In the genomic region with DNA sequence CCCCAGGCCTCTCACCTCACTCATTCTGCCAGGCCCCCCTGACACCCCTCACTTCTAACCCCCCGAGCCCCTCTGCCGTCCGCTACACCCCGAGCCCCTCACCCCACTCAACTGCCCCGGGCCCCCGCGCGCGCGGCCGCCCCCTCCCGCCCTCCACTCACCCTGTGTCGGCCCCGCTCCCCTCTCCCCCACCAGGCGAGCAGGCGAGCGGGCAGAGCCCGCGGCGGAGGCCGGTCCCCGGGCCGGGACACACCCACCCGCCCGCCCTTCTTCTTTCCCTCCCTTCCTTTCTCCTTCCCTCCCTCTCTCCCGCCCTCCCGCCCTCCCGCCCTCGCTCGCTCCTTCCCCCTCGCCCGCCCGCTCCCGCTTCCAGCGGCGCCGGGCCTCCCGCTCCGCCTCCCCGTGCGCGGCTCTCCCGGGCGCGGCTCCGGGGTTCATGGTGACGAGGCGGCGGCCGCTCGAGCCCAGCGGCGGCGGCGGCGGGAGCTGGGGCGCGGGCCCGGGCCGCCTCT, we compare ENCODE assay signal across 8 cellular contexts. TPM values are rescaled to one million over a fixed set of nuclear protein-coding genes. Genes with fewer than 3 reads are reported as not detected.
DNase-seq lines count a peak whose midpoint lies in the region; ATAC-seq, FAIRE-seq and TF ChIP-seq lines count a peak whose summit lies in the region.

A gene with protein sequence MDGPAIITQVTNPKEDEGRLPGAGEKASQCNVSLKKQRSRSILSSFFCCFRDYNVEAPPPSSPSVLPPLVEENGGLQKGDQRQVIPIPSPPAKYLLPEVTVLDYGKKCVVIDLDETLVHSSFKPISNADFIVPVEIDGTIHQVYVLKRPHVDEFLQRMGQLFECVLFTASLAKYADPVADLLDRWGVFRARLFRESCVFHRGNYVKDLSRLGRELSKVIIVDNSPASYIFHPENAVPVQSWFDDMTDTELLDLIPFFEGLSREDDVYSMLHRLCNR (plus strand): TSS at position 341 of the 512 bp plus-strand sequence. CDS start 320 bp downstream, outside the sequence.

- 0 out of 3 replicates have a peak, but pooled peaks cover 3% of the 10 kb centered on the region for H3K9me3 ChIP-seq in A549
- H3K9me3 ChIP-seq in endocrine pancreas (ENCODE audit: control insufficient read depth, low read length): no peaks in the 10 kb centered on the region
- H3K9me3 ChIP-seq in lower lobe of right lung: no peaks in the 10 kb centered on the region

- no CpG with 5 or more reads among the region's 60 CpGs for WGBS in A549 (ENCODE audit: missing lambda C conversion rate)

- TF ChIP-seq EP300 in A549 (IDR thresholded peaks at IDR 0.05): no peak

- TF ChIP-seq POLR2A in A549 (IDR thresholded peaks at IDR 0.05; ENCODE audit: low read length): no peak

- TF ChIP-seq CTCF in A549 (IDR thresholded peaks at IDR 0.05) (no peak), GM20000 (IDR thresholded peaks at IDR 0.05; ENCODE audit: extremely low read depth, missing control alignments) (no peak), lower lobe of right lung (IDR thresholded peaks at IDR 0.05) (no peak)

- POLR2A ChIA-PET in A549 (lab: Yijun Ruan, JAX): no interaction called here

- ATAC-seq in A549 (peak; percentile 51 to 56), lower lobe of right lung (peak; percentile 46 to 48)

- no peaks in the 10 kb centered on the region for H3K36me3 ChIP-seq in endocrine pancreas (ENCODE audit: control insufficient read depth, insufficient read depth, low read length)
- no peaks in the 10 kb centered on the region for H3K36me3 ChIP-seq in lower lobe of right lung

- intact Hi-C loops in T-helper 2 cell treated with Interferon-gamma antibody and Interleukin-4, amounts not matched to agents 100 ng/mL and 5 ng/mL, for 36 hours (cut with micrococcal nuclease): loop anchor here (2.0 kb wide), 1 partner anchor 45 kb away; no protein-coding TSS in a partner anchor
- intact Hi-C loops in lower lobe of right lung (cut with DNase I): no loop called here

- FAIRE-seq in A549 (lab: Jason Lieb, UNC): no peak

- no peak for TF ChIP-seq RAD21 in A549 (conservative IDR thresholded peaks at IDR 0.05 in 1 of 2, IDR thresholded peaks at IDR 0.05 in 1 of 2)

- DNase-seq in A549 (ENCODE audit: low read depth in 1 of 2, low spot score in 1 of 2) (peak; percentile 31 to 50), GM20000 (ENCODE audit: low spot score) (peak; percentile 56), lower lobe of right lung (peak; percentile 64), substantia nigra (lab: John Stamatoyannopoulos, UW) (peak in 28 of 49 donors; percentile 21 to 83 (median 40)), superior temporal gyrus (ENCODE audit: extremely low spot score) (no peak)
- DNase-seq in activated CD8-positive, alpha-beta memory T cell treated with anti-CD3 and anti-CD28 coated beads for 24 hours: no peak

- H3K4me2 ChIP-seq in A549: peak within 1 kb of the TSS; percentile 97

- H3K4me3 ChIP-seq in A549 (peak within 1 kb of the TSS; percentile 78), endocrine pancreas (ENCODE audit: control insufficient read depth, insufficient read depth, low read length) (peak within 1 kb of the TSS; percentile 77), lower lobe of right lung (peak within 1 kb of the TSS; percentile 78)

- no peaks in the 10 kb centered on the region for H3K27me3 ChIP-seq in endocrine pancreas (ENCODE audit: control insufficient read depth, insufficient read depth, low read length)
- H3K27me3 ChIP-seq in lower lobe of right lung (ENCODE audit: low read depth): no peaks in the 10 kb centered on the region

- H3K4me1 ChIP-seq in A549 (peaks cover 34% of the 10 kb centered on the region), endocrine pancreas (ENCODE audit: control insufficient read depth, insufficient read depth, low read length) (no peaks in the 10 kb centered on the region), lower lobe of right lung (peaks cover 20% of the 10 kb centered on the region)

- CTCF ChIA-PET in A549 (lab: Yijun Ruan, JAX): no interaction called here

- H3K27ac ChIP-seq in A549: peak within 1 kb of the TSS; percentile 77 to 88
- H3K27ac ChIP-seq in lower lobe of right lung: peak within 1 kb of the TSS; percentile 79
- peak within 1 kb of the TSS; percentile 79 for H3K27ac ChIP-seq in substantia nigra (ENCODE audit: low read depth, low read length, poor library complexity, severe bottlenecking)

- peak within 1 kb of the TSS; percentile 50 for H3K9ac ChIP-seq in endocrine pancreas (ENCODE audit: control insufficient read depth, insufficient read depth, low read length)

TF ChIP-seq in A549, 52 proteins besides CTCF, POLR2A, EP300 and RAD21:
- TF ChIP-seq NPAS2 (CRISPR knock-in tag; IDR thresholded peaks at IDR 0.05; ENCODE audit: borderline replicate concordance) (no peak), HOXA7 (CRISPR knock-in tag; IDR thresholded peaks at IDR 0.05) (no peak), ZFP36 (IDR thresholded peaks at IDR 0.05; ENCODE audit: borderline replicate concordance, partially characterized antibody) (no peak), KDM5A (IDR thresholded peaks at IDR 0.05) (no peak), HEYL (CRISPR knock-in tag; IDR thresholded peaks at IDR 0.05) (no peak), MAFK (IDR thresholded peaks at IDR 0.05; ENCODE audit: partially characterized antibody) (no peak), NFE2L2 (conservative IDR thresholded peaks at IDR 0.05; ENCODE audit: low read length) (no peak), ZSCAN20 (CRISPR knock-in tag; IDR thresholded peaks at IDR 0.05) (no peak), MYC (IDR thresholded peaks at IDR 0.05; ENCODE audit: borderline replicate concordance, low read length) (no peak), CBX8 (IDR thresholded peaks at IDR 0.05) (no peak)
- TF ChIP-seq, protein P1, sequence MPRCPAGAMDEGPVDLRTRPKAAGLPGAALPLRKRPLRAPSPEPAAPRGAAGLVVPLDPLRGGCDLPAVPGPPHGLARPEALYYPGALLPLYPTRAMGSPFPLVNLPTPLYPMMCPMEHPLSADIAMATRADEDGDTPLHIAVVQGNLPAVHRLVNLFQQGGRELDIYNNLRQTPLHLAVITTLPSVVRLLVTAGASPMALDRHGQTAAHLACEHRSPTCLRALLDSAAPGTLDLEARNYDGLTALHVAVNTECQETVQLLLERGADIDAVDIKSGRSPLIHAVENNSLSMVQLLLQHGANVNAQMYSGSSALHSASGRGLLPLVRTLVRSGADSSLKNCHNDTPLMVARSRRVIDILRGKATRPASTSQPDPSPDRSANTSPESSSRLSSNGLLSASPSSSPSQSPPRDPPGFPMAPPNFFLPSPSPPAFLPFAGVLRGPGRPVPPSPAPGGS (IDR thresholded peaks at IDR 0.05): no peak
- TF ChIP-seq, protein P2, sequence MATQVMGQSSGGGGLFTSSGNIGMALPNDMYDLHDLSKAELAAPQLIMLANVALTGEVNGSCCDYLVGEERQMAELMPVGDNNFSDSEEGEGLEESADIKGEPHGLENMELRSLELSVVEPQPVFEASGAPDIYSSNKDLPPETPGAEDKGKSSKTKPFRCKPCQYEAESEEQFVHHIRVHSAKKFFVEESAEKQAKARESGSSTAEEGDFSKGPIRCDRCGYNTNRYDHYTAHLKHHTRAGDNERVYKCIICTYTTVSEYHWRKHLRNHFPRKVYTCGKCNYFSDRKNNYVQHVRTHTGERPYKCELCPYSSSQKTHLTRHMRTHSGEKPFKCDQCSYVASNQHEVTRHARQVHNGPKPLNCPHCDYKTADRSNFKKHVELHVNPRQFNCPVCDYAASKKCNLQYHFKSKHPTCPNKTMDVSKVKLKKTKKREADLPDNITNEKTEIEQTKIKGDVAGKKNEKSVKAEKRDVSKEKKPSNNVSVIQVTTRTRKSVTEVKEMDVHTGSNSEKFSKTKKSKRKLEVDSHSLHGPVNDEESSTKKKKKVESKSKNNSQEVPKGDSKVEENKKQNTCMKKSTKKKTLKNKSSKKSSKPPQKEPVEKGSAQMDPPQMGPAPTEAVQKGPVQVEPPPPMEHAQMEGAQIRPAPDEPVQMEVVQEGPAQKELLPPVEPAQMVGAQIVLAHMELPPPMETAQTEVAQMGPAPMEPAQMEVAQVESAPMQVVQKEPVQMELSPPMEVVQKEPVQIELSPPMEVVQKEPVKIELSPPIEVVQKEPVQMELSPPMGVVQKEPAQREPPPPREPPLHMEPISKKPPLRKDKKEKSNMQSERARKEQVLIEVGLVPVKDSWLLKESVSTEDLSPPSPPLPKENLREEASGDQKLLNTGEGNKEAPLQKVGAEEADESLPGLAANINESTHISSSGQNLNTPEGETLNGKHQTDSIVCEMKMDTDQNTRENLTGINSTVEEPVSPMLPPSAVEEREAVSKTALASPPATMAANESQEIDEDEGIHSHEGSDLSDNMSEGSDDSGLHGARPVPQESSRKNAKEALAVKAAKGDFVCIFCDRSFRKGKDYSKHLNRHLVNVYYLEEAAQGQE (IDR thresholded peaks at IDR 0.05): no peak
- TF ChIP-seq, protein P3, sequence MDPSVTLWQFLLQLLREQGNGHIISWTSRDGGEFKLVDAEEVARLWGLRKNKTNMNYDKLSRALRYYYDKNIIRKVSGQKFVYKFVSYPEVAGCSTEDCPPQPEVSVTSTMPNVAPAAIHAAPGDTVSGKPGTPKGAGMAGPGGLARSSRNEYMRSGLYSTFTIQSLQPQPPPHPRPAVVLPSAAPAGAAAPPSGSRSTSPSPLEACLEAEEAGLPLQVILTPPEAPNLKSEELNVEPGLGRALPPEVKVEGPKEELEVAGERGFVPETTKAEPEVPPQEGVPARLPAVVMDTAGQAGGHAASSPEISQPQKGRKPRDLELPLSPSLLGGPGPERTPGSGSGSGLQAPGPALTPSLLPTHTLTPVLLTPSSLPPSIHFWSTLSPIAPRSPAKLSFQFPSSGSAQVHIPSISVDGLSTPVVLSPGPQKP (IDR thresholded peaks at IDR 0.05; ENCODE audit: low read depth, low read length): no peak
- TF ChIP-seq, protein P4, sequence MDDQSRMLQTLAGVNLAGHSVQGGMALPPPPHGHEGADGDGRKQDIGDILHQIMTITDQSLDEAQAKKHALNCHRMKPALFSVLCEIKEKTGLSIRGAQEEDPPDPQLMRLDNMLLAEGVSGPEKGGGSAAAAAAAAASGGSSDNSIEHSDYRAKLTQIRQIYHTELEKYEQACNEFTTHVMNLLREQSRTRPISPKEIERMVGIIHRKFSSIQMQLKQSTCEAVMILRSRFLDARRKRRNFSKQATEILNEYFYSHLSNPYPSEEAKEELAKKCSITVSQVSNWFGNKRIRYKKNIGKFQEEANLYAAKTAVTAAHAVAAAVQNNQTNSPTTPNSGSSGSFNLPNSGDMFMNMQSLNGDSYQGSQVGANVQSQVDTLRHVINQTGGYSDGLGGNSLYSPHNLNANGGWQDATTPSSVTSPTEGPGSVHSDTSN (IDR thresholded peaks at IDR 0.05): no peak

RNA-seq across cellular contexts. Expression of the gene that starts here (rescaled TPM):
- polyA plus RNA-seq in A549 (2011; rRNA removed): 31.3 and 35.1 TPM in 2 replicates
- 15.2 and 18.6 TPM in 2 replicates for polyA plus RNA-seq in A549 (2012; cell fraction: cytosol; rRNA removed)
- polyA plus RNA-seq in A549 (2012; cell fraction: nucleus; rRNA removed): 11.6 and 18.2 TPM in 2 replicates
- 9.9 to 10.6 TPM (median 9.9 TPM) in 3 replicates for polyA plus RNA-seq in A549 (2017; fragmentation: RNase III; extraction: RNeasy Plus Mini Kit Qiagen cat#74134 plus additional on column Dnase treatment)
- polyA minus RNA-seq in A549 (2011; rRNA and poly(A)+ RNA removed): 40.8 and 49.4 TPM in 2 replicates
- 10.5 and 10.9 TPM in 2 replicates for total RNA-seq in T-helper 2 cell treated with Interferon-gamma antibody and Interleukin-4, amounts not matched to agents 100 ng/mL and 5 ng/mL, for 36 hours
- total RNA-seq in lower lobe of right lung: 60.3 TPM

Comparison
In these comparisons a context has a peak if more than half of its experiments do, and no peak if none do; other contexts are left out.
1. DNase-seq: peak in A549 (2 of 2), GM20000 (single experiment), lower lobe of right lung (single experiment) and substantia nigra (28 of 49); none in activated CD8-positive, alpha-beta memory T cell treated with anti-CD3 and anti-CD28 coated beads for 24 hours (single experiment) and superior temporal gyrus (single experiment).
2. Peak in every context shown above with its lines, with median percentiles within 50 percentile points of each other: H3K27ac ChIP-seq and H3K4me3 ChIP-seq.